In genomic region chr17:20457848-20458381, GRCh38 we compare ENCODE assay signal across 7 cellular contexts. TPM values are rescaled to one million over a fixed set of nuclear protein-coding genes. Genes with fewer than 3 reads are reported as not detected.
"Had no signal": no experiment of that assay in that cellular context is flagged by ENCODE, and none has a peak within 500 bp of the region (broad histone marks: within the 10 kb centered on the region; RNA-seq: fewer than 3 reads in every experiment).

No MANE protein-coding gene starts in this region.

RNA-seq across cellular contexts. Expression of gene LGALS9B, which starts 9.4 kb away (rescaled TPM):
- total RNA-seq: LHCN-M2, MCF 10A, OCI-LY7, Right ventricle myocardium inferior, RPMI7951, SJCRH30, SK-MEL-5 had no signal
